In genomic region chr11:10307022-10307410, GRCh38 we compare ENCODE assay signal across 8 cellular contexts. TPM values are rescaled to one million over a fixed set of nuclear protein-coding genes. Genes with fewer than 3 reads are reported as not detected.
DNase-seq lines count a peak whose midpoint lies in the region; ATAC-seq, FAIRE-seq and TF ChIP-seq lines count a peak whose summit lies in the region.

No MANE protein-coding gene starts in this region.

- H3K9me3 Mint-ChIP-seq in activated T-cell treated with anti-CD3 and anti-CD28 coated beads, Interleukin-2, amount 50 U/mL, for 24 hours: no peaks in the 10 kb centered on the region
- no peaks in the 10 kb centered on the region for H3K9me3 Mint-ChIP-seq in activated T-helper 17 cell treated with anti-CD3 and anti-CD28 coated beads, Interleukin-2, amount 50 U/mL, for 72 hours

- no peak for ATAC-seq in activated T-helper 17 cell treated with anti-CD3 and anti-CD28 coated beads, Interleukin-2, amount 50 U/mL, for 72 hours (replicated peaks)
- no peak for ATAC-seq in GM19463 (IDR thresholded peaks at IDR 0.05; ENCODE audit: unreplicated experiment)

- peak overlapping the region; percentile 94 for H3K4me3 ChIP-seq in kidney (ENCODE audit: low read length in 2 of 2)
- H3K4me3 ChIP-seq in thymus (ENCODE audit: low read length): peak overlapping the region; percentile 56

- peak overlapping the region; percentile 85 for H3K4me3 Mint-ChIP-seq in activated T-cell treated with anti-CD3 and anti-CD28 coated beads, Interleukin-2, amount 50 U/mL, for 24 hours
- H3K4me3 Mint-ChIP-seq in activated T-helper 17 cell treated with anti-CD3 and anti-CD28 coated beads, Interleukin-2, amount 50 U/mL, for 72 hours: peak overlapping the region; percentile 94

- peak overlapping the region; percentile 15 to 99 for H3K9ac ChIP-seq in kidney (ENCODE audit: low read length in 2 of 2)

- H3K27ac Mint-ChIP-seq in activated T-cell treated with anti-CD3 and anti-CD28 coated beads, Interleukin-2, amount 50 U/mL, for 24 hours: no peak overlapping the region
- peak overlapping the region; percentile 97 for H3K27ac Mint-ChIP-seq in activated T-helper 17 cell treated with anti-CD3 and anti-CD28 coated beads, Interleukin-2, amount 50 U/mL, for 72 hours

- intact Hi-C loops in kidney (cut with DNase I): loop anchor here (10.0 kb wide), 2 partner anchors 92 to 322 kb away; no protein-coding TSS in a partner anchor

- peak overlapping the region; percentile 99 for H3K27ac ChIP-seq in kidney (ENCODE audit: low read depth in 2 of 2, low read length in 2 of 2)
- H3K27ac ChIP-seq in thymus (ENCODE audit: low read depth): peak overlapping the region; percentile 18

- peaks cover 47% of the 10 kb centered on the region for H3K27me3 ChIP-seq in thymus (ENCODE audit: control insufficient read depth, insufficient read depth)

- no peak for DNase-seq in activated T-cell treated with anti-CD3 and anti-CD28 coated beads, Interleukin-2, amount 50 U/mL, for 24 hours
- no peak for DNase-seq in activated T-cell treated with anti-CD3 and anti-CD28 coated beads, Interleukin-2, amount 50 U/mL, for 48 hours
- DNase-seq in kidney: no peak
- no peak for DNase-seq in stimulated activated CD4-positive, alpha-beta T cell treated with anti-CD3 and anti-CD28 coated beads, Interleukin-4, amount 100 ng/mL, for 4 hours
- no peak for DNase-seq in GM10248 (ENCODE audit: extremely low spot score)

- H3K9me3 ChIP-seq in kidney (ENCODE audit: control insufficient read depth in 1 of 2, low read length in 2 of 2) (no peaks in the 10 kb centered on the region), thymus (ENCODE audit: control insufficient read depth) (no peaks in the 10 kb centered on the region)

- FAIRE-seq in kidney (lab: Jason Lieb, UNC): no peak

- H3K36me3 Mint-ChIP-seq in activated T-cell treated with anti-CD3 and anti-CD28 coated beads, Interleukin-2, amount 50 U/mL, for 24 hours (ENCODE audit: low read depth): no peaks in the 10 kb centered on the region
- peaks cover 54% of the 10 kb centered on the region for H3K36me3 Mint-ChIP-seq in activated T-helper 17 cell treated with anti-CD3 and anti-CD28 coated beads, Interleukin-2, amount 50 U/mL, for 72 hours (ENCODE audit: low read depth)

- TF ChIP-seq CTCF in kidney (IDR thresholded peaks at IDR 0.05; ENCODE audit: borderline replicate concordance, extremely low read depth, insufficient read depth) (no peak), GM10248 (IDR thresholded peaks at IDR 0.05; ENCODE audit: control extremely low read depth, extremely low read depth, low read depth, missing control alignments) (no peak)

- WGBS in thymus: 10% methylated on average over 10 of the region's 10 CpGs

- H3K4me1 Mint-ChIP-seq in activated T-cell treated with anti-CD3 and anti-CD28 coated beads, Interleukin-2, amount 50 U/mL, for 24 hours (ENCODE audit: low read depth): peaks cover 63% of the 10 kb centered on the region
- H3K4me1 Mint-ChIP-seq in activated T-helper 17 cell treated with anti-CD3 and anti-CD28 coated beads, Interleukin-2, amount 50 U/mL, for 72 hours: peaks cover 20% of the 10 kb centered on the region

- CTCF ChIA-PET in GM10248 (lab: Yijun Ruan, JAX): interaction anchor here (0.6 to 9.6 kb wide), 19 partner anchors 9 to 559 kb away, joined by 3 to 86 read pairs (median 5); no protein-coding TSS in a partner anchor

- POLR2A ChIA-PET in GM10248 (lab: Yijun Ruan, JAX): no interaction called here

- H3K36me3 ChIP-seq in kidney (ENCODE audit: control insufficient read depth in 1 of 2, insufficient read depth in 2 of 2, low read length in 2 of 2) (no peaks in the 10 kb centered on the region), thymus (ENCODE audit: control insufficient read depth, insufficient read depth) (no peaks in the 10 kb centered on the region)

- peaks cover 81% of the 10 kb centered on the region for H3K27me3 Mint-ChIP-seq in activated T-cell treated with anti-CD3 and anti-CD28 coated beads, Interleukin-2, amount 50 U/mL, for 24 hours
- peaks cover 25% of the 10 kb centered on the region for H3K27me3 Mint-ChIP-seq in activated T-helper 17 cell treated with anti-CD3 and anti-CD28 coated beads, Interleukin-2, amount 50 U/mL, for 72 hours

- H3K4me1 ChIP-seq in kidney (ENCODE audit: control insufficient read depth in 1 of 2, insufficient read depth in 1 of 2, low read depth in 1 of 2, low read length in 2 of 2) (peaks cover 7 to 19% of the 10 kb centered on the region in 2 donors), thymus (ENCODE audit: control insufficient read depth, insufficient read depth, low read length) (peaks cover 43% of the 10 kb centered on the region)

RNA-seq across cellular contexts. Expression of gene ADM, which starts 2.1 kb away (rescaled TPM):
- total RNA-seq in activated T-helper 17 cell treated with anti-CD3 and anti-CD28 coated beads, Interleukin-2, amount 50 U/mL, for 72 hours: 100 to 1,000 TPM in 1 of 2 donors, 10 to 100 TPM in 1; 11.7 to 100 TPM
- 14.4 TPM for total RNA-seq in kidney
- polyA plus RNA-seq in kidney (ENCODE audit: insufficient read depth, low read depth, low replicate concordance): 80.9 TPM
- polyA plus RNA-seq in thymus: 37.4 TPM

RNA-seq across cellular contexts. Expression of gene SBF2, which starts 13.0 kb away (rescaled TPM):
- 10 to 100 TPM; 33.3 to 42.5 TPM for total RNA-seq in activated T-helper 17 cell treated with anti-CD3 and anti-CD28 coated beads, Interleukin-2, amount 50 U/mL, for 72 hours
- total RNA-seq in kidney: 55.4 TPM
- polyA plus RNA-seq in kidney (ENCODE audit: insufficient read depth, low read depth, low replicate concordance) (13.1 TPM), thymus (8.1 TPM)
